ENCODE assay signal across 16 cellular contexts in the genomic region with DNA sequence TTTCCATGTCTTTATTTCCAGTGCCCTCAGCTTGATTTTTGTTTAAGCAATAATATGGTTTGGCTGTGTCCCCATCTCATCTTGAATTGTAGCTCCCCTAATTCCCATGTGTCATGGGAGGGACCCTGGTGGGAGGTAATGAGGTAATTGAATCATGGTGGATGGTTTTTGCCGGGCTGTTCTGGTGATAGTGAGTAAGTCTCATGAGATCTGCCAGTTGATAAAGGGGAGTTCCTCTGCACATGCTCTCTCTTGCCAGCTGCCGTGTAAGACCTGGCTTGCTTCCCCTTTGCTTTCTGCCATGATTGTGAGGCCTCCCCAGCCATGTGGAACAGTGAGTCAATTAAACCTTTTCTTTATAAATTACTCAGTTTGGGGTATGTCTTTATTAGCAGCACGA.
"Had no signal": no experiment of that assay in that cellular context is flagged by ENCODE, and none has a peak within 500 bp of the region (broad histone marks: within the 10 kb centered on the region; RNA-seq: fewer than 3 reads in every experiment).

No MANE protein-coding gene starts in this region.

- ATAC-seq: activated CD4-positive, alpha-beta T cell treated with anti-CD3 and anti-CD28 coated beads for 36 hours; activated T-cell treated with anti-CD3 and anti-CD28 coated beads, Interleukin-2, amount 50 U/mL, for 4 hours; esophagus mucosa; left colon; naive thymus-derived CD4-positive, alpha-beta T cell; stimulated activated naive B cell treated with anti-CD40 and anti-IgM and Interleukin-4, amounts not matched to agents 10 μg/mL and 1 μg/mL and 100 μg/mL, for 72 hours had no signal

- H3K9me3 ChIP-seq: colonic mucosa, tibial artery, uterus had no signal

- H3K27me3 ChIP-seq: colonic mucosa, tibial artery, uterus had no signal

- H3K36me3 ChIP-seq: colonic mucosa, tibial artery, uterus had no signal

- H3K27ac ChIP-seq: colonic mucosa, tibial artery, uterus had no signal

- H3K4me3 ChIP-seq: colonic mucosa, tibial artery, uterus had no signal

- DNase-seq: activated CD4-positive, alpha-beta memory T cell treated with anti-CD3 and anti-CD28 coated beads for 36 hours; activated CD4-positive, alpha-beta T cell treated with anti-CD3 and anti-CD28 coated beads for 36 hours; activated effector memory CD4-positive, alpha-beta T cell treated with Interleukin-2 at 50 U/mL for 16 hours; activated naive CD4-positive, alpha-beta T cell treated with anti-CD3 and anti-CD28 coated beads, Interleukin-2, amount 50 U/mL, for 16 hours; activated T-cell treated with anti-CD3 and anti-CD28 coated beads, Interleukin-2, amount 50 U/mL, for 4 hours; caudate nucleus; colonic mucosa; foreskin melanocyte; head of caudate nucleus; left colon; naive thymus-derived CD4-positive, alpha-beta T cell; stimulated activated CD4-positive, alpha-beta T cell treated with anti-CD3 and anti-CD28 coated beads, Interleukin-2, amount 100 ng/mL, for 48 hours; stimulated activated naive B cell treated with anti-CD40 and anti-IgM and Interleukin-4, amounts not matched to agents 10 μg/mL and 1 μg/mL and 100 μg/mL, for 72 hours; tibial artery; uterus had no signal

- H3K4me1 ChIP-seq: colonic mucosa, uterus had no signal
